8 cellular contexts compared by ENCODE assay signal in genomic region chr2:240999001-240999791, GRCh38. TPM values are rescaled to one million over a fixed set of nuclear protein-coding genes. Genes with fewer than 3 reads are reported as not detected.
DNase-seq lines count a peak whose midpoint lies in the region; ATAC-seq, FAIRE-seq and TF ChIP-seq lines count a peak whose summit lies in the region.

No MANE protein-coding gene starts in this region.

- H3K4me3 Mint-ChIP-seq in CD4-positive, alpha-beta T cell: peak overlapping the region; percentile 80
- H3K4me3 Mint-ChIP-seq in activated CD4-positive, alpha-beta memory T cell treated with anti-CD3 and anti-CD28 coated beads for 36 hours: no peak overlapping the region

- peaks cover 34% of the 10 kb centered on the region for H3K27me3 Mint-ChIP-seq in CD4-positive, alpha-beta T cell
- H3K27me3 Mint-ChIP-seq in activated CD4-positive, alpha-beta memory T cell treated with anti-CD3 and anti-CD28 coated beads for 36 hours: peaks cover 17% of the 10 kb centered on the region

- no peak for ATAC-seq in CD4-positive, alpha-beta T cell (ENCODE audit: poor library complexity)
- ATAC-seq in Right ventricle myocardium inferior (no peak), pancreas (peak in 3 of 4 donors; percentile 14 to 33 (median 31)), GM21515 (IDR thresholded peaks at IDR 0.05; ENCODE audit: unreplicated experiment) (no peak), HG02973 (IDR thresholded peaks at IDR 0.05; ENCODE audit: unreplicated experiment) (no peak)

- peaks cover 18% of the 10 kb centered on the region for H3K4me1 Mint-ChIP-seq in CD4-positive, alpha-beta T cell (ENCODE audit: low read depth)
- peaks cover 7% of the 10 kb centered on the region for H3K4me1 Mint-ChIP-seq in activated CD4-positive, alpha-beta memory T cell treated with anti-CD3 and anti-CD28 coated beads for 36 hours (ENCODE audit: low read depth)

- no peaks in the 10 kb centered on the region for H3K36me3 ChIP-seq in pancreas

- POLR2A ChIA-PET in CD4-positive, alpha-beta T cell (lab: Charles Lee): no interaction called here
- POLR2A ChIA-PET in activated CD4-positive, alpha-beta memory T cell treated with anti-CD3 and anti-CD28 coated beads for 36 hours (lab: Charles Lee): no interaction called here

- intact Hi-C loops in CD4-positive, alpha-beta T cell (cut with DNase I, micrococcal nuclease): loop anchor here in 1 of 2 experiments (10.0 kb wide), 1 partner anchor 46 kb away; no protein-coding TSS in a partner anchor
- intact Hi-C loops in activated CD4-positive, alpha-beta memory T cell treated with anti-CD3 and anti-CD28 coated beads for 36 hours (cut with micrococcal nuclease): no loop called here
- intact Hi-C loops in Right ventricle myocardium inferior (cut with DNase I) (no loop called here), pancreas (cut with DNase I) (no loop called here)

- 11 to 29% methylated on average over 22 to 70 of the region's 70 CpGs for WGBS in pancreas, 2 donors

- H3K4me3 ChIP-seq in pancreas: peak overlapping the region; percentile 48 to 73 (median 59)

- peaks cover 7% of the 10 kb centered on the region for H3K9me3 ChIP-seq in CD4-positive, alpha-beta T cell (ENCODE audit: control insufficient read depth, low read length)
- H3K9me3 ChIP-seq in pancreas: no peaks in the 10 kb centered on the region

- H3K27me3 ChIP-seq in CD4-positive, alpha-beta T cell (ENCODE audit: control insufficient read depth, insufficient read depth, low read length): no peaks in the 10 kb centered on the region
- no peaks in the 10 kb centered on the region for H3K27me3 ChIP-seq in pancreas

- peaks cover 18% of the 10 kb centered on the region for H3K36me3 Mint-ChIP-seq in CD4-positive, alpha-beta T cell (ENCODE audit: low read depth)
- peaks cover 6% of the 10 kb centered on the region for H3K36me3 Mint-ChIP-seq in activated CD4-positive, alpha-beta memory T cell treated with anti-CD3 and anti-CD28 coated beads for 36 hours

- no peak for DNase-seq in CD4-positive, alpha-beta T cell
- DNase-seq in activated CD4-positive, alpha-beta memory T cell treated with anti-CD3 and anti-CD28 coated beads for 36 hours: peak; percentile 8
- peak; percentile 79 for DNase-seq in Right ventricle myocardium inferior (ENCODE audit: missing footprints)
- peak in 5 of 6 donors; percentile 29 to 83 (median 52) for DNase-seq in pancreas
- no peak for DNase-seq in NCI-H2081 (lab: John Stamatoyannopoulos, UW)
- no peak for DNase-seq in GM19239 (ENCODE audit: insufficient read length, low spot score)

- no peak for TF ChIP-seq CTCF in CD4-positive, alpha-beta T cell (IDR thresholded peaks at IDR 0.05)
- TF ChIP-seq CTCF in pancreas (IDR thresholded peaks at IDR 0.05): no peak

- peaks cover 5% of the 10 kb centered on the region for H3K9me3 Mint-ChIP-seq in CD4-positive, alpha-beta T cell
- peaks cover 14% of the 10 kb centered on the region for H3K9me3 Mint-ChIP-seq in activated CD4-positive, alpha-beta memory T cell treated with anti-CD3 and anti-CD28 coated beads for 36 hours

- H3K4me1 ChIP-seq in pancreas: peaks cover 13 to 25% (median 18%) of the 10 kb centered on the region in 3 donors

- H3K27ac Mint-ChIP-seq in CD4-positive, alpha-beta T cell: peak overlapping the region; percentile 66
- H3K27ac Mint-ChIP-seq in activated CD4-positive, alpha-beta memory T cell treated with anti-CD3 and anti-CD28 coated beads for 36 hours: no peak overlapping the region

- FAIRE-seq in pancreas (lab: Jason Lieb, UNC): no peak
- no peak for FAIRE-seq in GM19239 (lab: Jason Lieb, UNC)

- CTCF ChIA-PET in CD4-positive, alpha-beta T cell (lab: Charles Lee): no interaction called here
- CTCF ChIA-PET in activated CD4-positive, alpha-beta memory T cell treated with anti-CD3 and anti-CD28 coated beads for 36 hours (lab: Charles Lee): no interaction called here

- H3K27ac ChIP-seq in CD4-positive, alpha-beta T cell (ENCODE audit: low read depth, low read length): no peak overlapping the region
- peak overlapping the region in 1 of 4 donors; percentile 42 for H3K27ac ChIP-seq in pancreas

RNA-seq across cellular contexts. Expression of gene SNED1, which starts 0.8 kb away (rescaled TPM):
- total RNA-seq in CD4-positive, alpha-beta T cell: 10 to 100 TPM; 42.0 to 42.7 TPM
- 1 to 10 TPM; 2.6 to 3.8 TPM for total RNA-seq in activated CD4-positive, alpha-beta memory T cell treated with anti-CD3 and anti-CD28 coated beads for 36 hours
- total RNA-seq in Right ventricle myocardium inferior (6.7 TPM), pancreas (10 to 100 TPM in 2 of 6 donors, 1 to 10 TPM in 4; 6.6 to 19.2 (median 9.6) TPM)
- polyA plus RNA-seq in pancreas: 10 to 100 TPM; 12.9 to 13.2 TPM

Comparison
In these comparisons a context has a peak if more than half of its experiments do, and no peak if none do; other contexts are left out.
1. ATAC-seq: peak in pancreas (3 of 4); none in CD4-positive, alpha-beta T cell (single experiment), Right ventricle myocardium inferior (single experiment), GM21515 (single experiment) and HG02973 (single experiment).
2. DNase-seq: peak in activated CD4-positive, alpha-beta memory T cell treated with anti-CD3 and anti-CD28 coated beads for 36 hours (single experiment), Right ventricle myocardium inferior (single experiment) and pancreas (5 of 6); none in CD4-positive, alpha-beta T cell (0 of 10), NCI-H2081 (0 of 2) and GM19239 (single experiment).